ENCODE assay signal across 17 cellular contexts in the genomic region with DNA sequence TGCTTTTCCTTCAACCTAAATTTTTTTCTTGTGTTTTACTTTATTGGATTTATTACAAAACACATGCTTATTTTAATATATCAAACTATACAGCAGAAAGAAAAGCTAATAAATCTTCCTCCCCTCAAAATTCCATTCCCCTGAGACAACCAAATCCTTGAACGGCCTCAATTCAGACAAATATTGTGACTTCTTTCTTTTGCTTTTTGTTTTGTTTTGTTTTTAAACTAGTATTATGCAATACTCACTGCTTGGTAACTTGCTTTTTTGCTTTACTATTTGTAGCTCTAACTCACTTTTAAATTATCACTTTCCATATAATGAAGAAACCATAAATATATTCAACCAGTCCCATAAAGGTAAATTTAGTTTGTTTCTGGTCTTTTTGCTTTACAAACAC. TPM values are rescaled to one million over a fixed set of nuclear protein-coding genes. Genes with fewer than 3 reads are reported as not detected.
DNase-seq lines count a peak whose midpoint lies in the region; TF ChIP-seq lines count a peak whose summit lies in the region.
"Had no signal": no experiment of that assay in that cellular context is flagged by ENCODE, and none has a peak within 500 bp of the region (broad histone marks: within the 10 kb centered on the region; RNA-seq: fewer than 3 reads in every experiment).

No MANE protein-coding gene starts in this region.

- no peak overlapping the region for H2BK12ac ChIP-seq in mesenchymal stem cell (ENCODE audit: low read length in 2 of 2)

- no peak overlapping the region for H3K14ac ChIP-seq in mesenchymal stem cell (ENCODE audit: low read length in 2 of 2)

- TF ChIP-seq CTCF in RWPE1 (conservative IDR thresholded peaks at IDR 0.05; ENCODE audit: low read depth): no peak

- H2AK5ac ChIP-seq in mesenchymal stem cell (ENCODE audit: low read length, severe bottlenecking): no peak overlapping the region

- H3K27ac Mint-ChIP-seq in activated naive CD4-positive, alpha-beta T cell treated with anti-CD3 and anti-CD28 coated beads for 36 hours: no peak overlapping the region
- H3K27ac Mint-ChIP-seq: CD8-positive, alpha-beta memory T cell; nephron had no signal

- no peaks in the 10 kb centered on the region for H3K79me2 ChIP-seq in ACC112 (ENCODE audit: control insufficient read depth, insufficient read depth, low read length, unreplicated experiment)

- no peak overlapping the region for H2BK120ac ChIP-seq in mesenchymal stem cell (ENCODE audit: low read depth, low read length)

- POLR2A ChIA-PET in RWPE1 (lab: Yijun Ruan, JAX; ENCODE audit: low non-redundant PET): no interaction called here

- H3K36me3 Mint-ChIP-seq in activated naive CD4-positive, alpha-beta T cell treated with anti-CD3 and anti-CD28 coated beads for 36 hours (ENCODE audit: low read depth): peaks cover 5% of the 10 kb centered on the region

- DNase-seq in RWPE1 (ENCODE audit: low spot score) (peak; percentile 11), dedifferentiated amniotic fluid mesenchymal stem cell (ENCODE audit: extremely low spot score) (peak; percentile 17), mesenchymal stem cell (peak; percentile 44), NAMALWA (ENCODE audit: low spot score) (no peak), C1 segment of cervical spinal cord (lab: John Stamatoyannopoulos, UW) (no peak), NCI-H1436 (lab: John Stamatoyannopoulos, UW) (no peak)
- DNase-seq in activated naive CD4-positive, alpha-beta T cell treated with anti-CD3 and anti-CD28 coated beads for 36 hours: no peak
- DNase-seq: anterior cingulate cortex; CD8-positive, alpha-beta memory T cell; DMS79 treated with DMSO at 0.1 percent for 48 hours; Kasumi-1; Right ventricle myocardium superior; small intestine; stimulated activated CD4-positive, alpha-beta T cell treated with anti-CD3 and anti-CD28 coated beads, Interleukin-4, amount 100 ng/mL, for 4 hours; T-helper 1 cell had no signal

- CTCF ChIA-PET in RWPE1 (lab: Yijun Ruan, JAX): interaction anchor here (0.6 kb wide), 2 partner anchors 11 to 179 kb away, joined by 3 read pairs; no protein-coding TSS in a partner anchor
- CTCF ChIA-PET in activated naive CD4-positive, alpha-beta T cell treated with anti-CD3 and anti-CD28 coated beads for 36 hours (lab: Charles Lee): no interaction called here

- no CpG with 5 or more reads among the region's 1 CpG for WGBS in mesenchymal stem cell

- no peak overlapping the region for H3K4me3 Mint-ChIP-seq in activated naive CD4-positive, alpha-beta T cell treated with anti-CD3 and anti-CD28 coated beads for 36 hours
- H3K4me3 Mint-ChIP-seq: CD8-positive, alpha-beta memory T cell; nephron had no signal

- H2AFZ ChIP-seq in ACC112 (ENCODE audit: low read length, unreplicated experiment): peak overlapping the region; percentile 67
- H2AFZ ChIP-seq in mesenchymal stem cell (ENCODE audit: low read depth, low read length): no peak overlapping the region

- no peaks in the 10 kb centered on the region for H3K9me3 ChIP-seq in mesenchymal stem cell (ENCODE audit: control insufficient read depth, low read length)

- H3K4me3 ChIP-seq in ACC112 (ENCODE audit: low read depth, low read length) (peak overlapping the region; percentile 25), mesenchymal stem cell (ENCODE audit: insufficient read depth in 1 of 2, low read depth in 1 of 2, low read length in 2 of 2) (no peak overlapping the region)

- H3K27ac ChIP-seq in ACC112 (ENCODE audit: low read depth, low read length): no peak overlapping the region
- H3K27ac ChIP-seq in RWPE1: no peak overlapping the region
- no peak overlapping the region for H3K27ac ChIP-seq in mesenchymal stem cell (ENCODE audit: low read length, poor library complexity, severe bottlenecking)

- intact Hi-C loops in activated naive CD4-positive, alpha-beta T cell treated with anti-CD3 and anti-CD28 coated beads for 36 hours (cut with micrococcal nuclease): no loop called here

- H3K27me3 Mint-ChIP-seq in activated naive CD4-positive, alpha-beta T cell treated with anti-CD3 and anti-CD28 coated beads for 36 hours (ENCODE audit: low read depth): no peaks in the 10 kb centered on the region

- H2BK5ac ChIP-seq in mesenchymal stem cell (ENCODE audit: low read depth, low read length, poor library complexity, severe bottlenecking): no peak overlapping the region

- no peak overlapping the region for H4K8ac ChIP-seq in mesenchymal stem cell (ENCODE audit: low read length)

- no peak overlapping the region for H3K4me2 ChIP-seq in mesenchymal stem cell (ENCODE audit: low read length, poor library complexity, severe bottlenecking)

- 0 out of 2 replicates have a peak, but pooled peaks cover 3% of the 10 kb centered on the region for H3K27me3 ChIP-seq in ACC112 (ENCODE audit: insufficient read depth, low read length)
- H3K27me3 ChIP-seq in mesenchymal stem cell (ENCODE audit: control insufficient read depth in 1 of 2, insufficient read depth in 1 of 2, low read length in 2 of 2): no peaks in the 10 kb centered on the region

- H3K18ac ChIP-seq in mesenchymal stem cell (ENCODE audit: low read depth in 1 of 2, low read length in 2 of 2): no peak overlapping the region

- H3K36me3 ChIP-seq in ACC112 (ENCODE audit: insufficient read depth, low read length) (no peaks in the 10 kb centered on the region), mesenchymal stem cell (ENCODE audit: control insufficient read depth in 1 of 2, insufficient read depth in 2 of 2, low read depth in 1 of 2, low read length in 2 of 2) (no peaks in the 10 kb centered on the region)

- no peak overlapping the region for H3K23ac ChIP-seq in mesenchymal stem cell (ENCODE audit: low read length in 2 of 2)

- H3K4me1 ChIP-seq in ACC112 (ENCODE audit: control insufficient read depth, insufficient read depth, low read length, unreplicated experiment) (peaks cover 9% of the 10 kb centered on the region), mesenchymal stem cell (ENCODE audit: control insufficient read depth, insufficient read depth, low read depth, low read length) (no peaks in the 10 kb centered on the region)

- H2BK15ac ChIP-seq in mesenchymal stem cell (ENCODE audit: low read depth, poor library complexity, severe bottlenecking): no peak overlapping the region

- H3K9me3 Mint-ChIP-seq in activated naive CD4-positive, alpha-beta T cell treated with anti-CD3 and anti-CD28 coated beads for 36 hours: no peaks in the 10 kb centered on the region
- H3K9me3 Mint-ChIP-seq: CD8-positive, alpha-beta memory T cell had no signal

- H3K4me1 Mint-ChIP-seq in activated naive CD4-positive, alpha-beta T cell treated with anti-CD3 and anti-CD28 coated beads for 36 hours (ENCODE audit: low read depth): peaks cover 32% of the 10 kb centered on the region
- H3K4me1 Mint-ChIP-seq: nephron had no signal

- H3K4ac ChIP-seq in mesenchymal stem cell (ENCODE audit: low read depth in 1 of 2, low read length in 2 of 2): no peak overlapping the region

- no peak overlapping the region for H4K91ac ChIP-seq in mesenchymal stem cell (ENCODE audit: low read length)

- H3K9ac ChIP-seq in mesenchymal stem cell (ENCODE audit: low read length): no peak overlapping the region

- no peaks in the 10 kb centered on the region for H3K79me1 ChIP-seq in mesenchymal stem cell (replicated peaks; ENCODE audit: low read length, poor library complexity, severe bottlenecking)

RNA-seq across cellular contexts. Expression of a gene that starts 59.4 kb away (rescaled TPM):
- polyA plus RNA-seq in mesenchymal stem cell (2013, experiment 1 of 2): 12.3 TPM
- polyA plus RNA-seq in mesenchymal stem cell (2013, experiment 2 of 2): 13.6 TPM
- total RNA-seq in activated naive CD4-positive, alpha-beta T cell treated with anti-CD3 and anti-CD28 coated beads for 36 hours: 100 to 1,000 TPM; 173 to 180 TPM

Comparison
In these comparisons a context has a peak if more than half of its experiments do, and no peak if none do; other contexts are left out.
1. DNase-seq: peak in RWPE1 (single experiment), dedifferentiated amniotic fluid mesenchymal stem cell (single experiment) and mesenchymal stem cell (single experiment); none in NAMALWA (single experiment), C1 segment of cervical spinal cord (0 of 14), NCI-H1436 (single experiment) and activated naive CD4-positive, alpha-beta T cell treated with anti-CD3 and anti-CD28 coated beads for 36 hours (single experiment).